ENCODE assay signal across 22 cellular contexts in genomic region chr3:195764961-195765706, GRCh38. TPM values are rescaled to one million over a fixed set of nuclear protein-coding genes. Genes with fewer than 3 reads are reported as not detected.
DNase-seq lines count a peak whose midpoint lies in the region; ATAC-seq, FAIRE-seq and TF ChIP-seq lines count a peak whose summit lies in the region.
"Had no signal": no experiment of that assay in that cellular context is flagged by ENCODE, and none has a peak within 500 bp of the region (broad histone marks: within the 10 kb centered on the region; RNA-seq: fewer than 3 reads in every experiment).

No MANE protein-coding gene starts in this region.

- H3K4me3 ChIP-seq in Karpas-422 (ENCODE audit: low read length): no peak overlapping the region
- no peak overlapping the region for H3K4me3 ChIP-seq in kidney (ENCODE audit: low read length in 2 of 2)
- H3K4me3 ChIP-seq: SJSA1 had no signal

- no peaks in the 10 kb centered on the region for H4K20me1 ChIP-seq in Karpas-422 (ENCODE audit: insufficient read depth, low read depth, low read length)

- H3K9ac ChIP-seq in Karpas-422 (ENCODE audit: low read length): no peak overlapping the region
- no peak overlapping the region for H3K9ac ChIP-seq in kidney (ENCODE audit: low read length in 2 of 2)

- no peaks in the 10 kb centered on the region for H3K9me3 Mint-ChIP-seq in activated naive CD8-positive, alpha-beta T cell treated with anti-CD3 and anti-CD28 coated beads, Interleukin-2, amount 10 ng/mL, durations not matched to agents 7 days and 5 days
- H3K9me3 Mint-ChIP-seq in activated naive CD8-positive, alpha-beta T cell treated with anti-CD3 and anti-CD28 coated beads for 36 hours: no peaks in the 10 kb centered on the region

- POLR2A ChIA-PET in activated naive CD8-positive, alpha-beta T cell treated with anti-CD3 and anti-CD28 coated beads, Interleukin-2, amount 10 ng/mL, durations not matched to agents 7 days and 5 days (lab: Charles Lee): no interaction called here

- TF ChIP-seq POLR2A in erythroblast (IDR thresholded peaks at IDR 0.05; ENCODE audit: low read length): no peak

- H3K4me1 ChIP-seq in Karpas-422 (ENCODE audit: low read length): no peaks in the 10 kb centered on the region
- peaks cover 0 to 2% of the 10 kb centered on the region in 2 donors for H3K4me1 ChIP-seq in kidney (ENCODE audit: control insufficient read depth in 1 of 2, insufficient read depth in 1 of 2, low read depth in 1 of 2, low read length in 2 of 2)
- H3K4me1 ChIP-seq: SJSA1 had no signal

- no peaks in the 10 kb centered on the region for H3K36me3 ChIP-seq in Karpas-422 (ENCODE audit: insufficient read depth, low read length)
- no peaks in the 10 kb centered on the region for H3K36me3 ChIP-seq in kidney (ENCODE audit: control insufficient read depth in 1 of 2, insufficient read depth in 2 of 2, low read length in 2 of 2)
- H3K36me3 ChIP-seq: SJSA1 had no signal

- H3K27ac ChIP-seq in Karpas-422 (ENCODE audit: low read length) (no peak overlapping the region), kidney (ENCODE audit: low read depth in 2 of 2, low read length in 2 of 2) (no peak overlapping the region)
- H3K27ac ChIP-seq: C4-2B, SJSA1 had no signal

- H3K9me3 ChIP-seq in Karpas-422 (ENCODE audit: low read length) (no peaks in the 10 kb centered on the region), kidney (ENCODE audit: control insufficient read depth in 1 of 2, low read length in 2 of 2) (no peaks in the 10 kb centered on the region)
- H3K9me3 ChIP-seq: SJSA1 had no signal

- peaks cover 21% of the 10 kb centered on the region for H3K27me3 Mint-ChIP-seq in activated naive CD8-positive, alpha-beta T cell treated with anti-CD3 and anti-CD28 coated beads, Interleukin-2, amount 10 ng/mL, durations not matched to agents 7 days and 5 days
- H3K27me3 Mint-ChIP-seq in activated naive CD8-positive, alpha-beta T cell treated with anti-CD3 and anti-CD28 coated beads for 36 hours: peaks cover 41% of the 10 kb centered on the region

- no peak overlapping the region for H3K4me2 ChIP-seq in Karpas-422 (ENCODE audit: low read depth, low read length, poor library complexity, severe bottlenecking)

- H3K36me3 Mint-ChIP-seq in activated naive CD8-positive, alpha-beta T cell treated with anti-CD3 and anti-CD28 coated beads, Interleukin-2, amount 10 ng/mL, durations not matched to agents 7 days and 5 days: no peaks in the 10 kb centered on the region
- no peaks in the 10 kb centered on the region for H3K36me3 Mint-ChIP-seq in activated naive CD8-positive, alpha-beta T cell treated with anti-CD3 and anti-CD28 coated beads for 36 hours

- H2AFZ ChIP-seq in Karpas-422 (ENCODE audit: low read length): no peak overlapping the region

- no peaks in the 10 kb centered on the region for H3K9me2 ChIP-seq in Karpas-422 (replicated peaks; ENCODE audit: insufficient read depth, low read length)

- no peak overlapping the region for H3K4me3 Mint-ChIP-seq in activated naive CD8-positive, alpha-beta T cell treated with anti-CD3 and anti-CD28 coated beads, Interleukin-2, amount 10 ng/mL, durations not matched to agents 7 days and 5 days
- no peak overlapping the region for H3K4me3 Mint-ChIP-seq in activated naive CD8-positive, alpha-beta T cell treated with anti-CD3 and anti-CD28 coated beads for 36 hours

- DNase-seq in activated naive CD8-positive, alpha-beta T cell treated with anti-CD3 and anti-CD28 coated beads, Interleukin-2, amount 10 ng/mL, durations not matched to agents 7 days and 5 days: peak; percentile 16
- DNase-seq in activated naive CD8-positive, alpha-beta T cell treated with anti-CD3 and anti-CD28 coated beads for 36 hours: no peak
- DNase-seq in Karpas-422 (peak; percentile 22), kidney (peak; percentile 63), posterior vena cava (ENCODE audit: low spot score) (peak; percentile 67), retina (no peak), erythroblast (lab: John Stamatoyannopoulos, UW) (no peak), SHP77 treated with DMSO at 0.1 percent for 48 hours (lab: John Stamatoyannopoulos, UW) (no peak)
- DNase-seq: DMS53; GDM1; NCI-H1092 treated with DMSO at 0.1 percent for 48 hours; NCI-H1436 treated with DMSO at 0.1 percent for 48 hours; NCI-H2029 treated with DMSO at 0.1 percent for 48 hours; NCI-H226; NCI-H510A treated with DMSO at 0.1 percent for 48 hours; NCI-H748 treated with DMSO at 0.1 percent for 48 hours; NK-92 treated with Interleukin-12 subunit alpha and Interleukin-12 subunit beta, amount 100 ng/mL, for 24 hours had no signal

- H3K79me2 ChIP-seq in Karpas-422 (ENCODE audit: low read length): no peaks in the 10 kb centered on the region

- ATAC-seq in activated naive CD8-positive, alpha-beta T cell treated with anti-CD3 and anti-CD28 coated beads, Interleukin-2, amount 10 ng/mL, durations not matched to agents 7 days and 5 days (ENCODE audit: low read depth): no peak

- no peak for FAIRE-seq in kidney (lab: Jason Lieb, UNC)
- FAIRE-seq: A204.1, GM18507, H1 had no signal

- no peaks in the 10 kb centered on the region for H3K27me3 ChIP-seq in Karpas-422 (ENCODE audit: low read length)

- TF ChIP-seq CTCF in kidney (IDR thresholded peaks at IDR 0.05; ENCODE audit: borderline replicate concordance, extremely low read depth, insufficient read depth): no peak

- intact Hi-C loops in kidney (cut with DNase I): no loop called here
- intact Hi-C loops in posterior vena cava (cut with DNase I): no loop called here

- H3K4me1 Mint-ChIP-seq in activated naive CD8-positive, alpha-beta T cell treated with anti-CD3 and anti-CD28 coated beads, Interleukin-2, amount 10 ng/mL, durations not matched to agents 7 days and 5 days: no peaks in the 10 kb centered on the region
- no peaks in the 10 kb centered on the region for H3K4me1 Mint-ChIP-seq in activated naive CD8-positive, alpha-beta T cell treated with anti-CD3 and anti-CD28 coated beads for 36 hours

- no peak overlapping the region for H3K27ac Mint-ChIP-seq in activated naive CD8-positive, alpha-beta T cell treated with anti-CD3 and anti-CD28 coated beads, Interleukin-2, amount 10 ng/mL, durations not matched to agents 7 days and 5 days
- H3K27ac Mint-ChIP-seq in activated naive CD8-positive, alpha-beta T cell treated with anti-CD3 and anti-CD28 coated beads for 36 hours: no peak overlapping the region

RNA-seq across cellular contexts. Expression of gene MUC20, which starts 44.4 kb away (rescaled TPM):
- 1 to 10 TPM; 3.0 to 3.1 TPM for total RNA-seq in activated naive CD8-positive, alpha-beta T cell treated with anti-CD3 and anti-CD28 coated beads, Interleukin-2, amount 10 ng/mL, durations not matched to agents 7 days and 5 days
- total RNA-seq in activated naive CD8-positive, alpha-beta T cell treated with anti-CD3 and anti-CD28 coated beads for 36 hours: under 1 TPM; 0.26 to 0.29 TPM
- 0.22 and 1.6 TPM in 2 replicates for total RNA-seq in Karpas-422 (2014; rRNA removed; shearing (Covaris generic); ENCODE audit: low replicate concordance)
- total RNA-seq in kidney (42.6 TPM), posterior vena cava (1 to 10 TPM; 3.8 to 9.4 TPM)
- polyA plus RNA-seq in kidney (ENCODE audit: insufficient read depth, low read depth, low replicate concordance): 53.3 TPM
- total RNA-seq: SJSA1 had no signal

RNA-seq across cellular contexts. Expression of gene MUC4, which starts 46.6 kb away (rescaled TPM):
- under 1 TPM in 1 of 2 experiments, not detected in 1; 0.06 TPM for total RNA-seq in activated naive CD8-positive, alpha-beta T cell treated with anti-CD3 and anti-CD28 coated beads, Interleukin-2, amount 10 ng/mL, durations not matched to agents 7 days and 5 days
- under 1 TPM; 0.08 to 0.14 TPM for total RNA-seq in activated naive CD8-positive, alpha-beta T cell treated with anti-CD3 and anti-CD28 coated beads for 36 hours
- total RNA-seq in Karpas-422 (2014; rRNA removed; shearing (Covaris generic); ENCODE audit: low replicate concordance): not detected in 2 replicates
- 0.19 TPM for total RNA-seq in kidney
- polyA plus RNA-seq in kidney (ENCODE audit: insufficient read depth, low read depth, low replicate concordance): not detected
- not detected for total RNA-seq in posterior vena cava
- total RNA-seq: SJSA1 had no signal

Comparison
In these comparisons a context has a peak if more than half of its experiments do, and no peak if none do; other contexts are left out.
1. DNase-seq: peak in activated naive CD8-positive, alpha-beta T cell treated with anti-CD3 and anti-CD28 coated beads, Interleukin-2, amount 10 ng/mL, durations not matched to agents 7 days and 5 days (single experiment), Karpas-422 (single experiment), kidney (single experiment) and posterior vena cava (single experiment); none in activated naive CD8-positive, alpha-beta T cell treated with anti-CD3 and anti-CD28 coated beads for 36 hours (single experiment), retina (single experiment), erythroblast (0 of 2) and SHP77 treated with DMSO at 0.1 percent for 48 hours (single experiment).